ENCODE assay signal across 1 cellular context in the genomic region with DNA sequence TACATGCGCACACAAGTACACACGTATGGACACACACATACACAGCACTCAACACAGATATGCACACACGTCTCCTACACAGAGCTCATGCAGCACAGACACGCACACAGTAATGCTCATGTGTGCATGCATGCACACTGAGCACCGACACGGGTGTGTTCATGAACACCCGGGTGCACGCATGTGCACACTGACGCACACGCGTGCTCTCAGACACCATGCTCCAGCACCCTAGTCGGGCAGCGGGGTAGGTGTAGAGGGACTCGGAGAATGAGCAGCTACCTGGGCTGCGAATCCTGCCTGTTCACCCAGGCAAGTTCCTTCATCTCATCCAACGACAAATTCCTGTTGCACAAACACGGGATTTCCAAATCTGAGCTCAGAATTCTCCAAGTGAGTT.
TF ChIP-seq lines count a peak whose summit lies in the region.

No MANE protein-coding gene starts in this region.

TF ChIP-seq in HepG2, 621 proteins besides CTCF, POLR2A, EP300 and RAD21:
- TF ChIP-seq KAT7 (CRISPR knock-in tag; IDR thresholded peaks at IDR 0.05; ENCODE audit: borderline replicate concordance) (no peak), GTF2F1 (IDR thresholded peaks at IDR 0.05; ENCODE audit: low read length) (no peak), ZNF530 (CRISPR knock-in tag; IDR thresholded peaks at IDR 0.05; ENCODE audit: low read depth) (no peak), ZNF331 (CRISPR knock-in tag; IDR thresholded peaks at IDR 0.05) (no peak), KLF16 (CRISPR knock-in tag; IDR thresholded peaks at IDR 0.05) (no peak), ZFP37 (CRISPR knock-in tag; IDR thresholded peaks at IDR 0.05; ENCODE audit: borderline replicate concordance) (no peak), ZSCAN30 (CRISPR knock-in tag; IDR thresholded peaks at IDR 0.05) (no peak), ZNF644 (CRISPR knock-in tag; IDR thresholded peaks at IDR 0.05; ENCODE audit: low read depth) (no peak), PAF1 (CRISPR knock-in tag; IDR thresholded peaks at IDR 0.05) (no peak), RNF2 (conservative IDR thresholded peaks at IDR 0.05; ENCODE audit: low read depth) (no peak), NR1H2 (CRISPR knock-in tag; IDR thresholded peaks at IDR 0.05; ENCODE audit: borderline replicate concordance, low read depth) (no peak), ZMYM2 (CRISPR knock-in tag; IDR thresholded peaks at IDR 0.05) (no peak), MAZ (IDR thresholded peaks at IDR 0.05; ENCODE audit: borderline replicate concordance, low read depth, low read length) (no peak), MAZ (CRISPR knock-in tag; IDR thresholded peaks at IDR 0.05; ENCODE audit: low read depth) (no peak), RFX5 (IDR thresholded peaks at IDR 0.05; ENCODE audit: low read depth, low read length) (no peak), LCORL (IDR thresholded peaks at IDR 0.05) (no peak), LCORL (CRISPR knock-in tag; IDR thresholded peaks at IDR 0.05) (no peak), ZNF790 (CRISPR knock-in tag; IDR thresholded peaks at IDR 0.05; ENCODE audit: borderline replicate concordance) (no peak)
- TF ChIP-seq, protein P1, sequence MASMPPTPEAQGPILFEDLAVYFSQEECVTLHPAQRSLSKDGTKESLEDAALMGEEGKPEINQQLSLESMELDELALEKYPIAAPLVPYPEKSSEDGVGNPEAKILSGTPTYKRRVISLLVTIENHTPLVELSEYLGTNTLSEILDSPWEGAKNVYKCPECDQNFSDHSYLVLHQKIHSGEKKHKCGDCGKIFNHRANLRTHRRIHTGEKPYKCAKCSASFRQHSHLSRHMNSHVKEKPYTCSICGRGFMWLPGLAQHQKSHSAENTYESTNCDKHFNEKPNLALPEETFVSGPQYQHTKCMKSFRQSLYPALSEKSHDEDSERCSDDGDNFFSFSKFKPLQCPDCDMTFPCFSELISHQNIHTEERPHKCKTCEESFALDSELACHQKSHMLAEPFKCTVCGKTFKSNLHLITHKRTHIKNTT (CRISPR knock-in tag; IDR thresholded peaks at IDR 0.05): no peak
- TF ChIP-seq, protein P2, sequence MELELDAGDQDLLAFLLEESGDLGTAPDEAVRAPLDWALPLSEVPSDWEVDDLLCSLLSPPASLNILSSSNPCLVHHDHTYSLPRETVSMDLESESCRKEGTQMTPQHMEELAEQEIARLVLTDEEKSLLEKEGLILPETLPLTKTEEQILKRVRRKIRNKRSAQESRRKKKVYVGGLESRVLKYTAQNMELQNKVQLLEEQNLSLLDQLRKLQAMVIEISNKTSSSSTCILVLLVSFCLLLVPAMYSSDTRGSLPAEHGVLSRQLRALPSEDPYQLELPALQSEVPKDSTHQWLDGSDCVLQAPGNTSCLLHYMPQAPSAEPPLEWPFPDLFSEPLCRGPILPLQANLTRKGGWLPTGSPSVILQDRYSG (CRISPR knock-in tag; IDR thresholded peaks at IDR 0.05): no peak
- TF ChIP-seq, protein P3, sequence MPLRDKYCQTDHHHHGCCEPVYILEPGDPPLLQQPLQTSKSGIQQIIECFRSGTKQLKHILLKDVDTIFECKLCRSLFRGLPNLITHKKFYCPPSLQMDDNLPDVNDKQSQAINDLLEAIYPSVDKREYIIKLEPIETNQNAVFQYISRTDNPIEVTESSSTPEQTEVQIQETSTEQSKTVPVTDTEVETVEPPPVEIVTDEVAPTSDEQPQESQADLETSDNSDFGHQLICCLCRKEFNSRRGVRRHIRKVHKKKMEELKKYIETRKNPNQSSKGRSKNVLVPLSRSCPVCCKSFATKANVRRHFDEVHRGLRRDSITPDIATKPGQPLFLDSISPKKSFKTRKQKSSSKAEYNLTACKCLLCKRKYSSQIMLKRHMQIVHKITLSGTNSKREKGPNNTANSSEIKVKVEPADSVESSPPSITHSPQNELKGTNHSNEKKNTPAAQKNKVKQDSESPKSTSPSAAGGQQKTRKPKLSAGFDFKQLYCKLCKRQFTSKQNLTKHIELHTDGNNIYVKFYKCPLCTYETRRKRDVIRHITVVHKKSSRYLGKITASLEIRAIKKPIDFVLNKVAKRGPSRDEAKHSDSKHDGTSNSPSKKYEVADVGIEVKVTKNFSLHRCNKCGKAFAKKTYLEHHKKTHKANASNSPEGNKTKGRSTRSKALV (CRISPR knock-in tag; IDR thresholded peaks at IDR 0.05): no peak
